In the genomic region with DNA sequence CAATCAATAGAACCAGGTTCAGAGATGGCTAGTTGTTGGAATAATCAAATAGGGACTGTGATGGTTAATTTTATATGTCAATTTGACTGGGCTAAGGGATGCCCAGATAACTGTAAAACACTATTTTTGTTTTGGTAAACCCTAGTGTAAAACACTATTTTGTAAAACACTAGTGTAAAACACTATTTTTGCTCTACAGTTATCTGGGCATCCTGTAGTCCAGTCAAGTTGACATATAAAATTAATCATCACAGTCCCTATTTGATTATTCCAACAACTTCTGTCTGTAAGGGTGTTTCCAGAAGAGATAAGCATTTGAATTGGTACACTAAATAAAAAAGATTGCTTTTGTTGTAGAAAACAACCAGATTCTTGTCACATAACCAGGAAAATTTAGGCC, we compare ENCODE assay signal across 9 cellular contexts.
"Had no signal": no experiment of that assay in that cellular context is flagged by ENCODE, and none has a peak within 500 bp of the region (broad histone marks: within the 10 kb centered on the region; RNA-seq: fewer than 3 reads in every experiment).

No MANE protein-coding gene starts in this region.

- H3K36me3 ChIP-seq: HAP-1 had no signal

- H3K9me3 ChIP-seq: HAP-1 had no signal

- H3K27ac ChIP-seq: GM23248 had no signal

- H3K4me1 ChIP-seq: HAP-1 had no signal

- ATAC-seq: GM23338, HCT116 had no signal

- H3K4me3 ChIP-seq: GM23248, GM23338, HAP-1 had no signal

- H3K4me1 Mint-ChIP-seq: H9 had no signal

- H3K4me3 Mint-ChIP-seq: GM23338, H9, HFFc6 had no signal

- DNase-seq: GM23248, GOT3, H7, H9, HCEC 1CT, HFFc6 had no signal

- H3K27ac Mint-ChIP-seq: GM23338, H9, HFFc6 had no signal
